Comparison of ENCODE assay signal across 19 cellular contexts in genomic region chr1:239315623-239316217, GRCh38.
DNase-seq lines count a peak whose midpoint lies in the region; ATAC-seq, FAIRE-seq and TF ChIP-seq lines count a peak whose summit lies in the region.
"Had no signal": no experiment of that assay in that cellular context is flagged by ENCODE, and none has a peak within 500 bp of the region (broad histone marks: within the 10 kb centered on the region; RNA-seq: fewer than 3 reads in every experiment).

No MANE protein-coding gene starts in this region.

- H3K27ac ChIP-seq in HEK293 (ENCODE audit: extremely low read depth, low read depth, low read length) (no peak overlapping the region), body of pancreas (peak overlapping the region; percentile 62 to 92 (median 84)), small intestine (ENCODE audit: low read depth in 1 of 2, low read length in 1 of 2) (no peak overlapping the region), esophagus muscularis mucosa (replicated peaks in 1 of 4) (no peak overlapping the region)
- H3K27ac ChIP-seq: HL-60 had no signal

- H3K36me3 Mint-ChIP-seq in activated T-cell treated with anti-CD3 and anti-CD28 coated beads, Interleukin-2, amount 50 U/mL, for 24 hours (ENCODE audit: low read depth): no peaks in the 10 kb centered on the region

- H3K9me3 Mint-ChIP-seq in activated T-cell treated with anti-CD3 and anti-CD28 coated beads, Interleukin-2, amount 50 U/mL, for 24 hours: no peaks in the 10 kb centered on the region

- no peak overlapping the region for H3K4me3 Mint-ChIP-seq in activated T-cell treated with anti-CD3 and anti-CD28 coated beads, Interleukin-2, amount 50 U/mL, for 24 hours

- H3K36me3 ChIP-seq in HEK293 (ENCODE audit: control insufficient read depth in 2 of 2, insufficient read depth in 1 of 2, low read length in 2 of 2) (no peaks in the 10 kb centered on the region), body of pancreas (replicated peaks in 1 of 2; ENCODE audit: insufficient read depth in 1 of 2, low read depth in 2 of 2) (no peaks in the 10 kb centered on the region), small intestine (ENCODE audit: control insufficient read depth in 2 of 2, insufficient read depth in 2 of 2, low read length in 2 of 2) (no peaks in the 10 kb centered on the region), esophagus muscularis mucosa (no peaks in the 10 kb centered on the region)

- TF ChIP-seq CTCF in HEK293 (tag by site-specific recombination; IDR thresholded peaks at IDR 0.05): no peak
- TF ChIP-seq CTCF in body of pancreas (IDR thresholded peaks at IDR 0.05): no peak
- no peak for TF ChIP-seq CTCF in esophagus muscularis mucosa (IDR thresholded peaks at IDR 0.05)

- no peak for DNase-seq in body of pancreas
- peak; percentile 12 for DNase-seq in left kidney (ENCODE audit: low read depth, low spot score)
- DNase-seq in small intestine: peak; percentile 81
- DNase-seq in activated T-cell treated with anti-CD3 and anti-CD28 coated beads, Interleukin-2, amount 50 U/mL, for 24 hours: no peak
- no peak for DNase-seq in esophagus muscularis mucosa (ENCODE audit: extremely low spot score)
- DNase-seq: COR-L47, DND-41, GDM1, H7, NCI-H1436, NCI-H2029, NCI-H2171, NCI-H446 had no signal

- ATAC-seq in body of pancreas (peak; percentile 94), GM21528 (IDR thresholded peaks at IDR 0.05; ENCODE audit: low FRiP score, unreplicated experiment) (no peak)
- ATAC-seq: GM12878, K562 had no signal

- H3K4me1 Mint-ChIP-seq in activated T-cell treated with anti-CD3 and anti-CD28 coated beads, Interleukin-2, amount 50 U/mL, for 24 hours (ENCODE audit: low read depth): no peaks in the 10 kb centered on the region

- TF ChIP-seq EP300 in esophagus muscularis mucosa (IDR thresholded peaks at IDR 0.05): no peak

- CTCF ChIA-PET in HEK293 (lab: Yijun Ruan, JAX): interaction anchor here (0.6 kb wide), 1 partner anchor 1414 kb away, joined by 3 read pairs; no protein-coding TSS in a partner anchor

- no peak overlapping the region for H3K27ac Mint-ChIP-seq in activated T-cell treated with anti-CD3 and anti-CD28 coated beads, Interleukin-2, amount 50 U/mL, for 24 hours

- H3K27me3 ChIP-seq in body of pancreas (no peaks in the 10 kb centered on the region), small intestine (ENCODE audit: control insufficient read depth in 2 of 2, insufficient read depth in 2 of 2, low read length in 2 of 2) (no peaks in the 10 kb centered on the region), esophagus muscularis mucosa (no peaks in the 10 kb centered on the region)

- intact Hi-C loops in body of pancreas (cut with DNase I): loop anchor here (10.0 kb wide), 1 partner anchor 69 kb away; the partner anchor contains the start of gene CHRM3
- intact Hi-C loops in esophagus muscularis mucosa (cut with DNase I): no loop called here

- H3K4me1 ChIP-seq in HEK293 (ENCODE audit: control insufficient read depth, insufficient read depth, low read length) (no peaks in the 10 kb centered on the region), body of pancreas (peaks cover 23% of the 10 kb centered on the region), small intestine (ENCODE audit: control insufficient read depth in 2 of 2, insufficient read depth in 1 of 2, low read depth in 1 of 2, low read length in 1 of 2) (no peaks in the 10 kb centered on the region), esophagus muscularis mucosa (no peaks in the 10 kb centered on the region)

- peak in 2 of 3 donors; percentile 59 to 62 for TF ChIP-seq POLR2A in body of pancreas (IDR thresholded peaks at IDR 0.05)
- no peak for TF ChIP-seq POLR2A in esophagus muscularis mucosa (IDR thresholded peaks at IDR 0.05; ENCODE audit: low read depth)

- WGBS in body of pancreas, 2 donors: 15 to 18% methylated on average over 3 of the region's 3 CpGs
- 15 to 58% (median 23%) methylated on average over 3 of the region's 3 CpGs for WGBS in small intestine, 3 donors
- 87% methylated on average over 3 of the region's 3 CpGs for WGBS in esophagus muscularis mucosa

- H3K4me3 ChIP-seq in HEK293 (ENCODE audit: low read depth, low read length) (no peak overlapping the region), body of pancreas (peak overlapping the region in 1 of 2 donors; percentile 17), small intestine (ENCODE audit: low read depth in 1 of 2, low read length in 2 of 2) (peak overlapping the region in 1 of 2 donors; percentile 30), esophagus muscularis mucosa (no peak overlapping the region)
- H3K4me3 ChIP-seq: GM12878, K562 had no signal

- POLR2A ChIA-PET in HEK293 (lab: Yijun Ruan, JAX): no interaction called here

- peaks cover 2% of the 10 kb centered on the region for H3K27me3 Mint-ChIP-seq in activated T-cell treated with anti-CD3 and anti-CD28 coated beads, Interleukin-2, amount 50 U/mL, for 24 hours

- no peak for FAIRE-seq in small intestine (lab: Jason Lieb, UNC)
- FAIRE-seq: GM12878, GM18507, K562 had no signal

- no peaks in the 10 kb centered on the region for H3K9me3 ChIP-seq in HEK293 (ENCODE audit: control insufficient read depth, insufficient read depth, low read depth, low read length)
- no peaks in the 10 kb centered on the region for H3K9me3 ChIP-seq in body of pancreas
- H3K9me3 ChIP-seq in small intestine (ENCODE audit: control insufficient read depth, low read depth): no peaks in the 10 kb centered on the region
- H3K9me3 ChIP-seq in esophagus muscularis mucosa: no peaks in the 10 kb centered on the region

TF ChIP-seq in HEK293, 187 proteins besides CTCF, POLR2A, EP300 and RAD21:
- TF ChIP-seq SCRT2 (tag by site-specific recombination; IDR thresholded peaks at IDR 0.05) (peak; percentile 25; the same call in 1 of the 2 replicates), OVOL3 (tag by site-specific recombination; IDR thresholded peaks at IDR 0.05) (no peak)
TF ChIP-seq in HEK293: peak in this region for 1.

Comparison
In these comparisons a context has a peak if more than half of its experiments do, and no peak if none do; other contexts are left out.
1. H3K27ac ChIP-seq: peak in body of pancreas (4 of 4); none in HEK293 (single experiment), small intestine (0 of 2) and esophagus muscularis mucosa (0 of 4).
2. DNase-seq: peak in left kidney (single experiment) and small intestine (single experiment); none in body of pancreas (0 of 4), activated T-cell treated with anti-CD3 and anti-CD28 coated beads, Interleukin-2, amount 50 U/mL, for 24 hours (single experiment) and esophagus muscularis mucosa (single experiment).